In the genomic region with DNA sequence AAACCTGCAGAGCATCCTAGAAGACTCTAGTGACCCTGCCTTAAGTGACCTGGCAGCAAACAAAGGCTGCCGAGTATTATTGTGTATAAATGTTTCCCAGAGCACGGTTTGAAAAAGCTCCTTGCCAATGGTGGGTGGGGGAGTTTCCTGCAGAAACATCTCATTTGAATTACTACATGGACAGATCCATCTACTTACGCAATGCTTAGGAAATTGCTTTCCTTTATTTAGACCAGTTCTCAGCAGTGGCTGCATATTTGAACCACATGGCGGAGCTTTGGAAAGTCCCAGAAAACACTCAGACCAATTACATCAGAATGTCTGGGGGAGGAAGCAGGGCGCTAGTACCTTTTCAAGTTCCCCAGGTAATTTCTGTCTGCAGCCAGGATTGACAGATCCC, we compare ENCODE assay signal across 10 cellular contexts.
DNase-seq lines count a peak whose midpoint lies in the region; ATAC-seq and TF ChIP-seq lines count a peak whose summit lies in the region.
"Had no signal": no experiment of that assay in that cellular context is flagged by ENCODE, and none has a peak within 500 bp of the region (broad histone marks: within the 10 kb centered on the region; RNA-seq: fewer than 3 reads in every experiment).

No MANE protein-coding gene starts in this region.

- no peaks in the 10 kb centered on the region for H3K9me3 ChIP-seq in uterus

- peak overlapping the region; percentile 34 to 67 for H3K27ac ChIP-seq in uterus

- DNase-seq in Right ventricle myocardium inferior (ENCODE audit: missing footprints) (no peak), cardiac septum (ENCODE audit: low spot score) (no peak), choroid plexus epithelial cell (ENCODE audit: low read depth) (peak; percentile 78), lung microvascular endothelial cell (ENCODE audit: low read depth in 2 of 2) (peak; percentile 2 to 66), uterus (peak; percentile 70 to 73), NCI-H1092 (lab: John Stamatoyannopoulos, UW) (no peak)
- no peak for DNase-seq in central memory CD4-positive, alpha-beta T cell
- DNase-seq: CD4-positive, CD25-positive, alpha-beta regulatory T cell had no signal

- peak; percentile 77 for ATAC-seq in Right ventricle myocardium inferior
- no peak for ATAC-seq in HG03095 (IDR thresholded peaks at IDR 0.05; ENCODE audit: unreplicated experiment)
- ATAC-seq: natural killer cell treated with Interleukin-12 subunit alpha and Interleukin-12 subunit beta and Interleukin-15 and Interleukin-18, amount 100 ng/mL, for 72 hours had no signal

- TF ChIP-seq POLR2A in uterus (IDR thresholded peaks at IDR 0.05) = no peak

- H3K36me3 ChIP-seq in uterus = no peaks in the 10 kb centered on the region

- no peak for TF ChIP-seq CTCF in choroid plexus epithelial cell (conservative IDR thresholded peaks at IDR 0.05; ENCODE audit: low read depth, low read length)
- TF ChIP-seq CTCF in uterus (IDR thresholded peaks at IDR 0.05) = peak in 1 of 4 experiments; percentile 31

- intact Hi-C loops in Right ventricle myocardium inferior (cut with DNase I) = no loop called here
- intact Hi-C loops in cardiac septum (cut with DNase I) = no loop called here
- intact Hi-C loops in uterus (cut with DNase I; ENCODE audit: low total_unique reads) = no loop called here

- H3K27me3 ChIP-seq in uterus = no peaks in the 10 kb centered on the region

- peaks cover 0 to 8% of the 10 kb centered on the region in 2 donors for H3K4me1 ChIP-seq in uterus

- H3K4me3 ChIP-seq in choroid plexus epithelial cell (ENCODE audit: low read depth, low read length) (no peak overlapping the region), uterus (no peak overlapping the region)

Comparison
In these comparisons a context has a peak if more than half of its experiments do, and no peak if none do; other contexts are left out.
1. DNase-seq: peak in choroid plexus epithelial cell (single experiment), lung microvascular endothelial cell (2 of 2) and uterus (2 of 2); none in Right ventricle myocardium inferior (single experiment), cardiac septum (single experiment), central memory CD4-positive, alpha-beta T cell (single experiment) and NCI-H1092 (single experiment).